Comparison of ENCODE assay signal across 8 cellular contexts in genomic region chr3:197711973-197712707, GRCh38. TPM values are rescaled to one million over a fixed set of nuclear protein-coding genes. Genes with fewer than 3 reads are reported as not detected.
A peak's percentile ranks its signal among the peaks of the same experiment; 100 is the strongest.
DNase-seq lines count a peak whose midpoint lies in the region; ATAC-seq, FAIRE-seq and TF ChIP-seq lines count a peak whose summit lies in the region.

No MANE protein-coding gene starts in this region.

- no peaks in the 10 kb centered on the region for H3K36me3 ChIP-seq in endothelial cell of umbilical vein (ENCODE audit: control insufficient read depth in 2 of 2, extremely low read depth in 1 of 2, insufficient read depth in 2 of 2, low read length in 2 of 2)

- peak; percentile 46 for TF ChIP-seq POLR2A in endothelial cell of umbilical vein (IDR thresholded peaks at IDR 0.05; ENCODE audit: low read depth, low read length)

- H3K79me2 ChIP-seq in endothelial cell of umbilical vein (ENCODE audit: control insufficient read depth, insufficient read depth, low read length): no peaks in the 10 kb centered on the region

- DNase-seq in NOMO-1 treated with DMSO at 0.1 percent for 48 hours (lab: John Stamatoyannopoulos, UW; ENCODE audit: unreplicated experiment) (peak; percentile 98), endothelial cell of umbilical vein (ENCODE audit: low read depth, low spot score) (peak; percentile 98), NCI-H82 treated with DMSO at 0.1 percent for 48 hours (lab: John Stamatoyannopoulos, UW; ENCODE audit: unreplicated experiment) (no peak)
- DNase-seq in activated CD8-positive, alpha-beta memory T cell treated with anti-CD3 and anti-CD28 coated beads, Interleukin-2, amount 50 U/mL, for 4 hours: peak; percentile 83
- peak; percentile 76 for DNase-seq in stimulated activated CD8-positive, alpha-beta memory T cell treated with anti-CD3 and anti-CD28 coated beads, Interleukin-15, amount 100 ng/mL, for 48 hours (ENCODE audit: low read depth in 2 of 2)

- dilution Hi-C loops in endothelial cell of umbilical vein (cut with MboI; ENCODE audit: extremely low pct_ligation_motif_present, low sequenced_read_pairs): no loop called here

- CTCF ChIA-PET in endothelial cell of umbilical vein (lab: Charles Lee): interaction anchor here (0.9 to 1.9 kb wide), 6 partner anchors 9 to 113 kb away, joined by 3 to 6 read pairs (median 4); partner anchors contain the start of gene FYTTD1

- POLR2A ChIA-PET in endothelial cell of umbilical vein (lab: Charles Lee): interaction anchor here (0.6 kb wide), 1 partner anchor 76 kb away, joined by 3 read pairs; no protein-coding TSS in a partner anchor

- H3K27me3 ChIP-seq in endothelial cell of umbilical vein (ENCODE audit: control insufficient read depth in 2 of 2, insufficient read depth in 2 of 2, low read length in 2 of 2) (no peaks in the 10 kb centered on the region), mononuclear cell (ENCODE audit: insufficient read depth, low read length) (no peaks in the 10 kb centered on the region)

- intact Hi-C loops in endothelial cell of umbilical vein (cut with micrococcal nuclease): loop anchor here (1.0 kb wide), 2 partner anchors 24 to 38 kb away; partner anchors contain the start of gene RUBCN

- no peak for TF ChIP-seq CTCF in endothelial cell of umbilical vein (IDR thresholded peaks at IDR 0.05; ENCODE audit: extremely low read depth in 1 of 2, insufficient read depth in 1 of 2, low read depth in 1 of 2, low read length in 2 of 2)

- TSS peak; percentile 88 for BruUV-seq in endothelial cell of umbilical vein (replicated peaks; lab: Mats Ljungman, UMichigan)

- H3K9ac ChIP-seq in endothelial cell of umbilical vein (replicated peaks; ENCODE audit: extremely low read depth, insufficient read depth, low read length): peak overlapping the region; percentile 96

- H3K27ac ChIP-seq in endothelial cell of umbilical vein (ENCODE audit: insufficient read depth, low read depth, low read length): peak overlapping the region; percentile 71

- H3K4me3 ChIP-seq in endothelial cell of umbilical vein (replicated peaks in 1 of 3; ENCODE audit: insufficient read depth in 1 of 3, low read depth in 1 of 3, low read length in 3 of 3) (peak overlapping the region in 1 of 3 experiments; percentile 70), mononuclear cell (ENCODE audit: low read length) (peak overlapping the region; percentile 31)

- no peaks in the 10 kb centered on the region for H3K9me1 ChIP-seq in endothelial cell of umbilical vein (replicated peaks; ENCODE audit: control insufficient read depth, extremely low read depth, insufficient read depth, low read length)

- H3K9me3 ChIP-seq in endothelial cell of umbilical vein (replicated peaks; ENCODE audit: control insufficient read depth, insufficient read depth, low read length): no peaks in the 10 kb centered on the region
- no peaks in the 10 kb centered on the region for H3K9me3 ChIP-seq in mononuclear cell (ENCODE audit: low read depth, low read length)

- H3K4me1 ChIP-seq in endothelial cell of umbilical vein (ENCODE audit: control insufficient read depth, extremely low read depth, insufficient read depth, low read length) (peaks cover 26% of the 10 kb centered on the region), mononuclear cell (ENCODE audit: insufficient read depth, low read length) (peaks cover 27% of the 10 kb centered on the region)

- no peaks in the 10 kb centered on the region for H4K20me1 ChIP-seq in endothelial cell of umbilical vein (replicated peaks; ENCODE audit: control insufficient read depth, extremely low read depth, insufficient read depth, low read length)

- H3K4me2 ChIP-seq in endothelial cell of umbilical vein (ENCODE audit: insufficient read depth, low read length): peak overlapping the region; percentile 96

- ATAC-seq in GM18858 (IDR thresholded peaks at IDR 0.05; ENCODE audit: unreplicated experiment): peak; percentile 75
- peak; percentile 82 for ATAC-seq in HG03039 (IDR thresholded peaks at IDR 0.05; ENCODE audit: unreplicated experiment)

- peak overlapping the region; percentile 8 for H2AFZ ChIP-seq in endothelial cell of umbilical vein (ENCODE audit: low read depth, low read length)

- FAIRE-seq in endothelial cell of umbilical vein (lab: Jason Lieb, UNC): peak; percentile 92

TF ChIP-seq in endothelial cell of umbilical vein, 7 proteins besides CTCF, POLR2A, EP300 and RAD21:
- TF ChIP-seq FOS (IDR thresholded peaks at IDR 0.05; ENCODE audit: borderline replicate concordance, insufficient read depth, low read length) (peak; percentile 96), GATA2 (IDR thresholded peaks at IDR 0.05; ENCODE audit: insufficient read depth, insufficient read length, low read depth, low read length) (no peak), JUN (IDR thresholded peaks at IDR 0.05; ENCODE audit: borderline replicate concordance, insufficient read depth, insufficient read length, low read depth) (peak; percentile 89)

RNA-seq across cellular contexts. Expression of gene RUBCN, which starts 24.6 kb away (rescaled TPM):
- 22.9 and 25.8 TPM in 2 replicates for total RNA-seq in endothelial cell of umbilical vein
- 15.0 and 18.5 TPM in 2 replicates for polyA plus RNA-seq in endothelial cell of umbilical vein
- 11.5 and 13.3 TPM in 2 replicates for polyA plus RNA-seq in endothelial cell of umbilical vein (2011; cell fraction: cytosol; rRNA removed)
- polyA plus RNA-seq in endothelial cell of umbilical vein (2011; cell fraction: nucleus; rRNA removed): 36.6 and 41.5 TPM in 2 replicates
- 8.2 and 10.7 TPM in 2 replicates for polyA plus RNA-seq in endothelial cell of umbilical vein (2012)
- polyA minus RNA-seq in endothelial cell of umbilical vein: 25.8 and 26.2 TPM in 2 replicates
- polyA minus RNA-seq in endothelial cell of umbilical vein (2011; cell fraction: cytosol; rRNA and poly(A)+ RNA removed): 18.1 TPM
- polyA minus RNA-seq in endothelial cell of umbilical vein (2011; cell fraction: nucleus; rRNA and poly(A)+ RNA removed): 23.3 and 28.1 TPM in 2 replicates
- total RNA-seq in mononuclear cell: 36.7 TPM

RNA-seq across cellular contexts. Expression of gene FYTTD1, which starts 37.5 kb away (rescaled TPM):
- total RNA-seq in endothelial cell of umbilical vein: 52.3 and 59.3 TPM in 2 replicates
- 6.8 and 8.9 TPM in 2 replicates for polyA plus RNA-seq in endothelial cell of umbilical vein
- 13.6 and 17.8 TPM in 2 replicates for polyA plus RNA-seq in endothelial cell of umbilical vein (2011; cell fraction: cytosol; rRNA removed)
- polyA plus RNA-seq in endothelial cell of umbilical vein (2011; cell fraction: nucleus; rRNA removed): 10.7 and 13.9 TPM in 2 replicates
- 49.6 and 51.6 TPM in 2 replicates for polyA plus RNA-seq in endothelial cell of umbilical vein (2012)
- polyA minus RNA-seq in endothelial cell of umbilical vein: 16.4 and 20.9 TPM in 2 replicates
- 25.2 TPM for polyA minus RNA-seq in endothelial cell of umbilical vein (2011; cell fraction: cytosol; rRNA and poly(A)+ RNA removed)
- polyA minus RNA-seq in endothelial cell of umbilical vein (2011; cell fraction: nucleus; rRNA and poly(A)+ RNA removed): 7.8 and 8.0 TPM in 2 replicates
- 60.2 TPM for total RNA-seq in mononuclear cell
